In the genomic region with DNA sequence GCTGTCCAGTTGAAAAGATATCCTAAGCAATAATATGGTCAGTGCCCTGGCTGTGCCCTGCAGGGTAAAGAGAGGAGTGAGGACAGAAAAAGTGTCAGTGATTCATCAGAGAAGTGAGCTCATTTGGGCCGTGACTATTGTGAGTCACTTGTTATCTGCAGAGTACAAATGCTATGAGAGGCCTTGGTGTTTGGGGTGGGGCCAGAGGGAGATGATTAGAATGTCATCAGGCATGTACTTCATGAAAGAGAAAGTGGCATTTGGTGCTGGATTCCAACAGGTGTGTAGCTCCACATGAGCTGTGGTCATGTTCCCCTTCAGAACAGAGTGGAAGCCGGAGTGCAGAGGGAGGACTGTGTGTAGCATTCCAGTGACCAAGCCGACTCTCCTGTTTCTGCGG, we compare ENCODE assay signal across 10 cellular contexts.
A peak's percentile ranks its signal among the peaks of the same experiment; 100 is the strongest.
DNase-seq lines count a peak whose midpoint lies in the region; ATAC-seq, FAIRE-seq and TF ChIP-seq lines count a peak whose summit lies in the region.
"Had no signal": no experiment of that assay in that cellular context is flagged by ENCODE, and none has a peak within 500 bp of the region (broad histone marks: within the 10 kb centered on the region; RNA-seq: fewer than 3 reads in every experiment).

No MANE protein-coding gene starts in this region.

- CTCF ChIA-PET in A549 (lab: Yijun Ruan, JAX): interaction anchor here (0.9 to 1.5 kb wide), 3 partner anchors 12 to 34 kb away, joined by 3 to 4 read pairs (median 3); no protein-coding TSS in a partner anchor

- peaks cover 33% of the 10 kb centered on the region for H3K4me1 ChIP-seq in A549

- peak overlapping the region; percentile 6; the same call in 2 of the 3 replicates for H3K4me2 ChIP-seq in A549

- ATAC-seq in A549 (peak; percentile 82 to 88), GM21423 (IDR thresholded peaks at IDR 0.05; ENCODE audit: unreplicated experiment) (peak; percentile 87)
- ATAC-seq: naive thymus-derived CD8-positive, alpha-beta T cell had no signal

- no peak for TF ChIP-seq CTCF in A549 (IDR thresholded peaks at IDR 0.05)

- 78% methylated on average over 4 of the region's 4 CpGs for WGBS in A549 (ENCODE audit: missing lambda C conversion rate)

- TF ChIP-seq RAD21 in A549 (conservative IDR thresholded peaks at IDR 0.05 in 1 of 2, IDR thresholded peaks at IDR 0.05 in 1 of 2): no peak

- POLR2A ChIA-PET in A549 (lab: Yijun Ruan, JAX): no interaction called here

- H3K27ac ChIP-seq in A549: 0 out of 6 replicates have a peak overlapping the region, but pooled peaks of 1 of the 2 experiments have one; percentile 1

- DNase-seq in A549 (ENCODE audit: low read depth in 1 of 2, low spot score in 1 of 2) (peak in 1 of 2 experiments; percentile 38), NCI-H226 (peak; percentile 84), fibroblast of gingiva (ENCODE audit: low read depth) (peak; percentile 55), cerebellar nuclear complex (lab: John Stamatoyannopoulos, UW) (no peak), AML-193 (lab: John Stamatoyannopoulos, UW) (no peak), frontal cortex (ENCODE audit: low spot score in 2 of 2) (no peak)
- DNase-seq in stimulated activated CD4-positive, alpha-beta T cell treated with anti-CD3 and anti-CD28 coated beads, Interleukin-2, amount 100 ng/mL, for 24 hours: peak; percentile 33 to 46

- FAIRE-seq in A549 (lab: Jason Lieb, UNC) (no peak), frontal cortex (lab: Jason Lieb, UNC) (no peak)
- FAIRE-seq: TTC549 had no signal

- TF ChIP-seq POLR2A in A549 (IDR thresholded peaks at IDR 0.05; ENCODE audit: low read length): no peak

- no peaks in the 10 kb centered on the region for H3K9me3 ChIP-seq in A549

- no peak overlapping the region for H3K4me3 ChIP-seq in A549

- TF ChIP-seq EP300 in A549 (IDR thresholded peaks at IDR 0.05): no peak

TF ChIP-seq in A549, 52 proteins besides CTCF, POLR2A, EP300 and RAD21:
- TF ChIP-seq RFX5 (IDR thresholded peaks at IDR 0.05): no peak

Comparison
In these comparisons a context has a peak if more than half of its experiments do, and no peak if none do; other contexts are left out.
1. DNase-seq: peak in NCI-H226 (single experiment), fibroblast of gingiva (single experiment) and stimulated activated CD4-positive, alpha-beta T cell treated with anti-CD3 and anti-CD28 coated beads, Interleukin-2, amount 100 ng/mL, for 24 hours (2 of 2); none in cerebellar nuclear complex (0 of 2), AML-193 (0 of 2) and frontal cortex (0 of 2).